In genomic region chr1:226637147-226637935, GRCh38 we compare ENCODE assay signal across 10 cellular contexts.
A peak's percentile ranks its signal among the peaks of the same experiment; 100 is the strongest.
DNase-seq lines count a peak whose midpoint lies in the region; ATAC-seq, FAIRE-seq and TF ChIP-seq lines count a peak whose summit lies in the region.
"Had no signal": no experiment of that assay in that cellular context is flagged by ENCODE, and none has a peak within 500 bp of the region (broad histone marks: within the 10 kb centered on the region; RNA-seq: fewer than 3 reads in every experiment).

No MANE protein-coding gene starts in this region.

- H3K4me1 Mint-ChIP-seq in T-cell, result peaks cover 58 to 78% (median 61%) of the 10 kb centered on the region in 3 donors
- peaks cover 27% of the 10 kb centered on the region for H3K4me1 Mint-ChIP-seq in glutamatergic neuron (ENCODE audit: low read depth, unreplicated experiment)

- peaks cover 39% of the 10 kb centered on the region for H3K4me1 ChIP-seq in rectal smooth muscle tissue (ENCODE audit: control insufficient read depth, insufficient read depth, low read length)

- H3K27ac ChIP-seq in rectal smooth muscle tissue (ENCODE audit: low read depth, low read length), result peak overlapping the region; percentile 73
- H3K27ac ChIP-seq: HL-60, SJCRH30 had no signal

- ATAC-seq in T-cell (replicated peaks in 1 of 4) (no peak), HG02981 (IDR thresholded peaks at IDR 0.05; ENCODE audit: unreplicated experiment) (no peak), GM18511 (IDR thresholded peaks at IDR 0.05; ENCODE audit: unreplicated experiment) (no peak)

- no peak overlapping the region for H3K9ac ChIP-seq in rectal smooth muscle tissue (ENCODE audit: low read length)

- H3K4me3 Mint-ChIP-seq in T-cell (no peak overlapping the region), glutamatergic neuron (ENCODE audit: unreplicated experiment) (no peak overlapping the region)

- H3K27ac Mint-ChIP-seq in T-cell, result peak overlapping the region; percentile 65 to 74
- H3K27ac Mint-ChIP-seq in glutamatergic neuron (ENCODE audit: unreplicated experiment), result no peak overlapping the region

- DNase-seq in G401 (ENCODE audit: low spot score) (peak; percentile 78), T-cell (no peak), glutamatergic neuron (peak; percentile 53), hepatic stellate cell (ENCODE audit: low spot score) (no peak), H54 (ENCODE audit: insufficient read length, low spot score) (no peak)
- DNase-seq: SJCRH30 had no signal

- H3K27me3 Mint-ChIP-seq in T-cell, result no peaks in the 10 kb centered on the region
- H3K27me3 Mint-ChIP-seq in glutamatergic neuron (ENCODE audit: unreplicated experiment), result peaks cover 1% of the 10 kb centered on the region

- CTCF ChIA-PET in T-cell (lab: Charles Lee), result interaction anchor here in 1 of 2 donors (0.9 to 1.1 kb wide), 2 partner anchors 50 to 57 kb away, joined by 3 to 4 read pairs; no protein-coding TSS in a partner anchor

- no peaks in the 10 kb centered on the region for H3K27me3 ChIP-seq in rectal smooth muscle tissue (ENCODE audit: control insufficient read depth, insufficient read depth, low read length)
- H3K27me3 ChIP-seq: SJCRH30 had no signal

- peak; percentile 21 for TF ChIP-seq CTCF in glutamatergic neuron (IDR thresholded peaks at IDR 0.05; ENCODE audit: partially characterized antibody, unreplicated experiment)

- no peak for TF ChIP-seq POLR2A in H54 (IDR thresholded peaks at IDR 0.05; ENCODE audit: low read depth, low read length)

- peaks cover 10% of the 10 kb centered on the region for H3K36me3 ChIP-seq in rectal smooth muscle tissue (ENCODE audit: control insufficient read depth, insufficient read depth, low read length)

- no peaks in the 10 kb centered on the region for H3K9me3 Mint-ChIP-seq in T-cell
- H3K9me3 Mint-ChIP-seq in glutamatergic neuron (ENCODE audit: unreplicated experiment), result peaks cover 5% of the 10 kb centered on the region

- H3K36me3 Mint-ChIP-seq in T-cell (peaks cover 46% of the 10 kb centered on the region), glutamatergic neuron (ENCODE audit: unreplicated experiment) (no peaks in the 10 kb centered on the region)

- in situ Hi-C loops in G401 (cut with HindIII; ENCODE audit: low sequenced_read_pairs), result no loop called here

- H3K4me3 ChIP-seq in rectal smooth muscle tissue (ENCODE audit: low read length), result no peak overlapping the region
- H3K4me3 ChIP-seq: SJCRH30 had no signal

- POLR2A ChIA-PET in T-cell (lab: Charles Lee), result no interaction called here

- FAIRE-seq in H54 (lab: Jason Lieb, UNC), result no peak

Comparison
In these comparisons a context has a peak if more than half of its experiments do, and no peak if none do; other contexts are left out.
1. DNase-seq: peak in G401 (single experiment) and glutamatergic neuron (single experiment); none in T-cell (0 of 34), hepatic stellate cell (single experiment) and H54 (single experiment).